In genomic region chr6:75748743-75749538, GRCh38 we compare ENCODE assay signal across 8 cellular contexts. TPM values are rescaled to one million over a fixed set of nuclear protein-coding genes. Genes with fewer than 3 reads are reported as not detected.
A peak's percentile ranks its signal among the peaks of the same experiment; 100 is the strongest.
DNase-seq lines count a peak whose midpoint lies in the region; ATAC-seq and TF ChIP-seq lines count a peak whose summit lies in the region.

Gene MYO6, plus strand, starts transcription at chr6:75749239. Its CDS starts 68,309 bp downstream, at chr6:75817548.

- ATAC-seq in GM18907 (IDR thresholded peaks at IDR 0.05; ENCODE audit: unreplicated experiment) (peak; percentile 78), HG03097 (IDR thresholded peaks at IDR 0.05; ENCODE audit: low FRiP score, unreplicated experiment) (peak; percentile 69)

- no peak for TF ChIP-seq CTCF in subcutaneous adipose tissue (IDR thresholded peaks at IDR 0.05; ENCODE audit: low read depth)

- DNase-seq in AG20443 (ENCODE audit: low spot score) (peak; percentile 94), NCI-H774 (lab: John Stamatoyannopoulos, UW) (peak; percentile 81), activated T-helper 1 cell treated with Interleukin-2 at 50 U/mL for 16 hours (ENCODE audit: low read depth) (peak; percentile 23), fibroblast of gingiva (ENCODE audit: low read depth) (peak; percentile 67), myocyte (ENCODE audit: low read depth) (peak; percentile 75)

RNA-seq across cellular contexts. Expression of gene MYO6, which starts in this region (rescaled TPM):
- total RNA-seq in myocyte (5.8 and 9.5 TPM in 2 replicates), subcutaneous adipose tissue (10 to 100 TPM; 22.1 to 27.7 (median 25.5) TPM)
- 7.3 TPM for polyA plus RNA-seq in myocyte (2012)

Comparison
In these comparisons a context has a peak if more than half of its experiments do, and no peak if none do; other contexts are left out.
1. Peak in every context shown above with its lines: DNase-seq and ATAC-seq.
2. DNase-seq: peak in every context shown above with its lines; median percentile 94 in AG20443; 81 in NCI-H774; 75 in myocyte; 67 in fibroblast of gingiva; 23 in activated T-helper 1 cell treated with Interleukin-2 at 50 U/mL for 16 hours.